Comparison of ENCODE assay signal across 19 cellular contexts in genomic region chr14:100114109-100114765, GRCh38. TPM values are rescaled to one million over a fixed set of nuclear protein-coding genes. Genes with fewer than 3 reads are reported as not detected.
DNase-seq lines count a peak whose midpoint lies in the region; ATAC-seq and TF ChIP-seq lines count a peak whose summit lies in the region.
"Had no signal": no experiment of that assay in that cellular context is flagged by ENCODE, and none has a peak within 500 bp of the region (broad histone marks: within the 10 kb centered on the region; RNA-seq: fewer than 3 reads in every experiment).

No MANE protein-coding gene starts in this region.

- H3K27me3 Mint-ChIP-seq in activated CD4-positive, alpha-beta memory T cell treated with anti-CD3 and anti-CD28 coated beads for 36 hours: no peaks in the 10 kb centered on the region
- no peaks in the 10 kb centered on the region for H3K27me3 Mint-ChIP-seq in activated CD4-positive, alpha-beta memory T cell treated with anti-CD3 and anti-CD28 coated beads, Interleukin-2, amount 10 ng/mL, durations not matched to agents 7 days and 5 days
- H3K27me3 Mint-ChIP-seq in effector memory CD8-positive, alpha-beta T cell: no peaks in the 10 kb centered on the region
- no peaks in the 10 kb centered on the region for H3K27me3 Mint-ChIP-seq in stimulated activated naive B cell treated with anti-CD40 and anti-IgM and Interleukin-4, amounts not matched to agents 10 μg/mL and 1 μg/mL and 100 μg/mL, for 72 hours

- intact Hi-C loops in activated CD4-positive, alpha-beta memory T cell treated with anti-CD3 and anti-CD28 coated beads for 36 hours (cut with micrococcal nuclease): no loop called here

- H3K4me1 Mint-ChIP-seq in activated CD4-positive, alpha-beta memory T cell treated with anti-CD3 and anti-CD28 coated beads for 36 hours (ENCODE audit: low read depth): peaks cover 23% of the 10 kb centered on the region
- peaks cover 15% of the 10 kb centered on the region for H3K4me1 Mint-ChIP-seq in activated CD4-positive, alpha-beta memory T cell treated with anti-CD3 and anti-CD28 coated beads, Interleukin-2, amount 10 ng/mL, durations not matched to agents 7 days and 5 days
- H3K4me1 Mint-ChIP-seq in effector memory CD8-positive, alpha-beta T cell (ENCODE audit: low read depth in 2 of 2): peaks cover 40 to 45% of the 10 kb centered on the region in 2 donors
- H3K4me1 Mint-ChIP-seq in stimulated activated naive B cell treated with anti-CD40 and anti-IgM and Interleukin-4, amounts not matched to agents 10 μg/mL and 1 μg/mL and 100 μg/mL, for 72 hours: peaks cover 34 to 59% of the 10 kb centered on the region in 2 donors

- TF ChIP-seq CTCF in VCaP (conservative IDR thresholded peaks at IDR 0.05): no peak

- CTCF ChIA-PET in activated CD4-positive, alpha-beta memory T cell treated with anti-CD3 and anti-CD28 coated beads for 36 hours (lab: Charles Lee): interaction anchor here (16.3 kb wide), 1 partner anchor 45 kb away, joined by 573 read pairs; the partner anchor contains the start of gene EVL
- CTCF ChIA-PET in activated CD4-positive, alpha-beta memory T cell treated with anti-CD3 and anti-CD28 coated beads, Interleukin-2, amount 10 ng/mL, durations not matched to agents 7 days and 5 days (lab: Charles Lee): interaction anchor here (28.0 kb wide), 1 partner anchor 39 kb away, joined by 563 read pairs; the partner anchor contains the start of gene EVL

- H3K27ac ChIP-seq in VCaP: peak overlapping the region; percentile 85
- H3K27ac ChIP-seq: C4-2B, heart right ventricle, tibial nerve had no signal

- H3K27ac Mint-ChIP-seq in activated CD4-positive, alpha-beta memory T cell treated with anti-CD3 and anti-CD28 coated beads for 36 hours: peak overlapping the region; percentile 26
- H3K27ac Mint-ChIP-seq in activated CD4-positive, alpha-beta memory T cell treated with anti-CD3 and anti-CD28 coated beads, Interleukin-2, amount 10 ng/mL, durations not matched to agents 7 days and 5 days: no peak overlapping the region
- H3K27ac Mint-ChIP-seq in effector memory CD8-positive, alpha-beta T cell: peak overlapping the region; percentile 49 to 89
- peak overlapping the region; percentile 75 for H3K27ac Mint-ChIP-seq in stimulated activated naive B cell treated with anti-CD40 and anti-IgM and Interleukin-4, amounts not matched to agents 10 μg/mL and 1 μg/mL and 100 μg/mL, for 72 hours
- H3K27ac Mint-ChIP-seq: GM23338, nephron had no signal

- no peak for DNase-seq in activated CD4-positive, alpha-beta memory T cell treated with anti-CD3 and anti-CD28 coated beads for 36 hours
- DNase-seq in activated CD4-positive, alpha-beta memory T cell treated with anti-CD3 and anti-CD28 coated beads, Interleukin-2, amount 10 ng/mL, durations not matched to agents 7 days and 5 days: no peak
- DNase-seq in effector memory CD8-positive, alpha-beta T cell: no peak
- no peak for DNase-seq in stimulated activated naive B cell treated with anti-CD40 and anti-IgM and Interleukin-4, amounts not matched to agents 10 μg/mL and 1 μg/mL and 100 μg/mL, for 72 hours
- DNase-seq in NCI-H748 treated with DMSO at 0.1 percent for 48 hours (lab: John Stamatoyannopoulos, UW): no peak
- DNase-seq: anterior cingulate cortex, cerebellar nuclear complex, heart right ventricle, mesenchymal stem cell, NCI-H146, NCI-H446 had no signal

- no peak for ATAC-seq in effector memory CD8-positive, alpha-beta T cell (replicated peaks)
- no peak for ATAC-seq in stimulated activated naive B cell treated with anti-CD40 and anti-IgM and Interleukin-4, amounts not matched to agents 10 μg/mL and 1 μg/mL and 100 μg/mL, for 72 hours (replicated peaks)
- ATAC-seq in GM18498 (IDR thresholded peaks at IDR 0.05; ENCODE audit: unreplicated experiment) (no peak), HG03045 (IDR thresholded peaks at IDR 0.05; ENCODE audit: unreplicated experiment) (no peak)
- ATAC-seq: GM23338, heart right ventricle had no signal

- H3K36me3 Mint-ChIP-seq in activated CD4-positive, alpha-beta memory T cell treated with anti-CD3 and anti-CD28 coated beads for 36 hours: peaks cover 10% of the 10 kb centered on the region
- H3K36me3 Mint-ChIP-seq in activated CD4-positive, alpha-beta memory T cell treated with anti-CD3 and anti-CD28 coated beads, Interleukin-2, amount 10 ng/mL, durations not matched to agents 7 days and 5 days (ENCODE audit: low read depth): peaks cover 79% of the 10 kb centered on the region
- H3K36me3 Mint-ChIP-seq in effector memory CD8-positive, alpha-beta T cell (ENCODE audit: insufficient read depth): peaks cover 87% of the 10 kb centered on the region
- H3K36me3 Mint-ChIP-seq in stimulated activated naive B cell treated with anti-CD40 and anti-IgM and Interleukin-4, amounts not matched to agents 10 μg/mL and 1 μg/mL and 100 μg/mL, for 72 hours: peaks cover 48 to 56% of the 10 kb centered on the region in 2 donors

- POLR2A ChIA-PET in activated CD4-positive, alpha-beta memory T cell treated with anti-CD3 and anti-CD28 coated beads for 36 hours (lab: Charles Lee): no interaction called here
- POLR2A ChIA-PET in activated CD4-positive, alpha-beta memory T cell treated with anti-CD3 and anti-CD28 coated beads, Interleukin-2, amount 10 ng/mL, durations not matched to agents 7 days and 5 days (lab: Charles Lee): interaction anchor here (58.4 kb wide), 1 partner anchor 54 kb away, joined by 1586 read pairs; the partner anchor contains the start of gene EVL

- H3K9me3 Mint-ChIP-seq in activated CD4-positive, alpha-beta memory T cell treated with anti-CD3 and anti-CD28 coated beads for 36 hours: no peaks in the 10 kb centered on the region
- H3K9me3 Mint-ChIP-seq in activated CD4-positive, alpha-beta memory T cell treated with anti-CD3 and anti-CD28 coated beads, Interleukin-2, amount 10 ng/mL, durations not matched to agents 7 days and 5 days: no peaks in the 10 kb centered on the region
- no peaks in the 10 kb centered on the region for H3K9me3 Mint-ChIP-seq in effector memory CD8-positive, alpha-beta T cell
- no peaks in the 10 kb centered on the region for H3K9me3 Mint-ChIP-seq in stimulated activated naive B cell treated with anti-CD40 and anti-IgM and Interleukin-4, amounts not matched to agents 10 μg/mL and 1 μg/mL and 100 μg/mL, for 72 hours
- H3K9me3 Mint-ChIP-seq: GM23338, nephron had no signal

- no peak overlapping the region for H3K4me3 Mint-ChIP-seq in activated CD4-positive, alpha-beta memory T cell treated with anti-CD3 and anti-CD28 coated beads for 36 hours
- no peak overlapping the region for H3K4me3 Mint-ChIP-seq in activated CD4-positive, alpha-beta memory T cell treated with anti-CD3 and anti-CD28 coated beads, Interleukin-2, amount 10 ng/mL, durations not matched to agents 7 days and 5 days
- H3K4me3 Mint-ChIP-seq in effector memory CD8-positive, alpha-beta T cell: no peak overlapping the region
- H3K4me3 Mint-ChIP-seq in stimulated activated naive B cell treated with anti-CD40 and anti-IgM and Interleukin-4, amounts not matched to agents 10 μg/mL and 1 μg/mL and 100 μg/mL, for 72 hours: no peak overlapping the region
- H3K4me3 Mint-ChIP-seq: GM23338, nephron had no signal

RNA-seq across cellular contexts. Expression of gene DEGS2, which starts 45.2 kb away (rescaled TPM):
- 1 to 10 TPM; 1.1 to 1.3 TPM for total RNA-seq in activated CD4-positive, alpha-beta memory T cell treated with anti-CD3 and anti-CD28 coated beads for 36 hours
- under 1 TPM; 0.20 to 0.25 TPM for total RNA-seq in activated CD4-positive, alpha-beta memory T cell treated with anti-CD3 and anti-CD28 coated beads, Interleukin-2, amount 10 ng/mL, durations not matched to agents 7 days and 5 days
- total RNA-seq: A673 had no signal

RNA-seq across cellular contexts. Expression of gene EVL, which starts 49.0 kb away (rescaled TPM):
- 100 to 1,000 TPM; 174 to 180 TPM for total RNA-seq in activated CD4-positive, alpha-beta memory T cell treated with anti-CD3 and anti-CD28 coated beads for 36 hours
- 100 to 1,000 TPM; 771 to 787 TPM for total RNA-seq in activated CD4-positive, alpha-beta memory T cell treated with anti-CD3 and anti-CD28 coated beads, Interleukin-2, amount 10 ng/mL, durations not matched to agents 7 days and 5 days

Comparison
In these comparisons a context has a peak if more than half of its experiments do, and no peak if none do; other contexts are left out.
1. RNA of gene EVL, which starts 49.0 kb away (total RNA-seq): 771 to 787 TPM in activated CD4-positive, alpha-beta memory T cell treated with anti-CD3 and anti-CD28 coated beads, Interleukin-2, amount 10 ng/mL, durations not matched to agents 7 days and 5 days; 174 to 180 TPM in activated CD4-positive, alpha-beta memory T cell treated with anti-CD3 and anti-CD28 coated beads for 36 hours; every median in the first group is over 4 times any median in the second.